Comparison of ENCODE assay signal across 11 cellular contexts in genomic region chr7:100411101-100411500, GRCh38. TPM values are rescaled to one million over a fixed set of nuclear protein-coding genes. Genes with fewer than 3 reads are reported as not detected.
"Had no signal": no experiment of that assay in that cellular context is flagged by ENCODE, and none has a peak within 500 bp of the region (broad histone marks: within the 10 kb centered on the region; RNA-seq: fewer than 3 reads in every experiment).

No MANE protein-coding gene starts in this region.

- H3K9me3 ChIP-seq: HAP-1 had no signal

- H3K4me1 ChIP-seq: HAP-1 had no signal

- H3K36me3 ChIP-seq: HAP-1 had no signal

- H3K4me3 ChIP-seq: GM23338, HAP-1 had no signal

- DNase-seq: H7, HFFc6, IMR-90, Karpas-422, KBM-7 had no signal

- H3K4me2 ChIP-seq: GM23338, KMS-11 had no signal

- ATAC-seq: GM23338, HCT116 had no signal

- H3K9ac ChIP-seq: KMS-11 had no signal

- H2AFZ ChIP-seq: GM23338 had no signal

- FAIRE-seq: HTR-8/SVneo had no signal

- H3K27ac ChIP-seq: KMS-11 had no signal

RNA-seq across cellular contexts. Expression of gene PILRA, which starts 37.8 kb away (rescaled TPM):
- total RNA-seq: IMR-90, LHCN-M2 had no signal

RNA-seq across cellular contexts. Expression of gene SPACDR, which starts 53.0 kb away (rescaled TPM):
- total RNA-seq: LHCN-M2 had no signal
